9 cellular contexts compared by ENCODE assay signal in the genomic region with DNA sequence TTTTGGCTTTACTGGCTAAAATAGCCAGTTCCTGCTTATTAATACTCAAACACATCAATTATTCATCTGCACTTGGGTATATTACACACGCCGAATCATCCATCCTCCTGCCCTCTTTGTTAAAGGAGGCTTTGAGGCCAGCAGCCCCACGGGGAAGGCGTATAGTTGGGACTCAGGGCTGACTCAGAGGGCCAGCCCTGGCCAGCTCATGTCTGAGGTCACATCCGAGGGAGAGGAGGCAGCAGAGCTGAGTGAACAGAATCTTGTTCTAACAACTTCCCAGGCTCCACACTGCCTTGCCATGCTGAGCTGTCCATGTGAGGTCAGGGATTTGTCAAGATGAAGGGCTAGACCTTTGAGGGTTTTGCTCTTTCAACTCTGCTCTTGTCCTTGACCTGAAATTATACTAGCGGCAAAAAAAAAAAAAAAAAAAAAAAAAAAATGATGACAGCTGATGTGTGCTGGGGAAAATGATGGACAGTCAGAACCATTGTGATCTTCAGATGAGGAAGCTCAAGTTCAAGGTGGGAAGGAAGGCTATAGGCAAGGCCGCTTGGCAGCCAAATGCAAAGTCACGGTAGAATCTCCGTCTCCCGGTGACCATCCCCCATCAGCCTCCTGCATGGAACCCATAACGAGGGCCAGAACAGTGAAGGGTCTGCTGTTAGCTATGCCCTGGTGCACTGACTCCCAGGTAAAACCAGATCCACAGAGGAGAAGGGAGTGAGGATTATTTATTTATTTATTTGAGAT. TPM values are rescaled to one million over a fixed set of nuclear protein-coding genes. Genes with fewer than 3 reads are reported as not detected.
A peak's percentile ranks its signal among the peaks of the same experiment; 100 is the strongest.
DNase-seq lines count a peak whose midpoint lies in the region; ATAC-seq and TF ChIP-seq lines count a peak whose summit lies in the region.
"Had no signal": no experiment of that assay in that cellular context is flagged by ENCODE, and none has a peak within 500 bp of the region (broad histone marks: within the 10 kb centered on the region; RNA-seq: fewer than 3 reads in every experiment).

No MANE protein-coding gene starts in this region.

- intact Hi-C loops in left cardiac atrium (cut with DNase I) (no loop called here), Right ventricle myocardium inferior (cut with DNase I) (no loop called here)

- no peak for TF ChIP-seq CTCF in foreskin keratinocyte (conservative IDR thresholded peaks at IDR 0.05)

- H3K27me3 ChIP-seq in SJCRH30 = no peaks in the 10 kb centered on the region
- no peaks in the 10 kb centered on the region for H3K27me3 ChIP-seq in foreskin keratinocyte
- H3K27me3 ChIP-seq: upper lobe of left lung had no signal

- no peaks in the 10 kb centered on the region for H3K4me1 ChIP-seq in SJCRH30
- H3K4me1 ChIP-seq in foreskin keratinocyte = peaks cover 4% of the 10 kb centered on the region
- H3K4me1 ChIP-seq: upper lobe of left lung had no signal

- no peaks in the 10 kb centered on the region for H3K36me3 ChIP-seq in SJCRH30
- H3K36me3 ChIP-seq: upper lobe of left lung had no signal

- DNase-seq in left cardiac atrium = peak; percentile 56
- DNase-seq in Right ventricle myocardium inferior (ENCODE audit: missing footprints) = no peak
- DNase-seq in SJCRH30 = peak; percentile 51 to 53
- DNase-seq in foreskin keratinocyte = peak; percentile 94 to 98
- peak; percentile 98 for DNase-seq in stromal cell of bone marrow (ENCODE audit: low read depth)
- DNase-seq in caudate nucleus (lab: John Stamatoyannopoulos, UW) = no peak
- DNase-seq in NCI-H510A (lab: John Stamatoyannopoulos, UW) = no peak

- H3K9me3 ChIP-seq in SJCRH30 (replicated peaks) = no peaks in the 10 kb centered on the region
- H3K9me3 ChIP-seq: upper lobe of left lung had no signal

- H3K27ac ChIP-seq in SJCRH30 (no peak overlapping the region), foreskin keratinocyte (peak overlapping the region; percentile 33), caudate nucleus (ENCODE audit: low read depth, low read length) (no peak overlapping the region)
- H3K27ac ChIP-seq: upper lobe of left lung had no signal

- ATAC-seq in left cardiac atrium (peak in 1 of 2 donors; percentile 97), Right ventricle myocardium inferior (no peak), foreskin keratinocyte (peak; percentile 100), GM18873 (IDR thresholded peaks at IDR 0.05; ENCODE audit: low FRiP score, unreplicated experiment) (no peak)

- no peak overlapping the region for H3K4me3 ChIP-seq in SJCRH30
- H3K4me3 ChIP-seq: upper lobe of left lung had no signal

RNA-seq across cellular contexts. Expression of a gene that starts 12.5 kb away (rescaled TPM):
- total RNA-seq in left cardiac atrium (10 to 100 TPM; 68.7 to 81.7 TPM), Right ventricle myocardium inferior (123 TPM), foreskin keratinocyte (77.7 and 89.3 TPM in 2 replicates)
- total RNA-seq in SJCRH30 (2014; rRNA removed; shearing (Covaris generic)) = 74.3 and 83.9 TPM in 2 replicates
- 52.9 and 60.1 TPM in 2 replicates for polyA plus RNA-seq in foreskin keratinocyte

RNA-seq across cellular contexts. Expression of a gene that starts 38.7 kb away (rescaled TPM):
- total RNA-seq in left cardiac atrium = 100 to 1,000 TPM; 246 to 287 TPM
- total RNA-seq in Right ventricle myocardium inferior = 252 TPM
- total RNA-seq in SJCRH30 (2014; rRNA removed; shearing (Covaris generic)) = 352 and 383 TPM in 2 replicates
- total RNA-seq in foreskin keratinocyte = 192 and 193 TPM in 2 replicates
- 73.6 and 83.6 TPM in 2 replicates for polyA plus RNA-seq in foreskin keratinocyte

Comparison
In these comparisons a context has a peak if more than half of its experiments do, and no peak if none do; other contexts are left out.
1. DNase-seq: peak in left cardiac atrium (single experiment), SJCRH30 (2 of 2), foreskin keratinocyte (2 of 2) and stromal cell of bone marrow (single experiment); none in Right ventricle myocardium inferior (single experiment), caudate nucleus (0 of 61) and NCI-H510A (single experiment).